In the genomic region with DNA sequence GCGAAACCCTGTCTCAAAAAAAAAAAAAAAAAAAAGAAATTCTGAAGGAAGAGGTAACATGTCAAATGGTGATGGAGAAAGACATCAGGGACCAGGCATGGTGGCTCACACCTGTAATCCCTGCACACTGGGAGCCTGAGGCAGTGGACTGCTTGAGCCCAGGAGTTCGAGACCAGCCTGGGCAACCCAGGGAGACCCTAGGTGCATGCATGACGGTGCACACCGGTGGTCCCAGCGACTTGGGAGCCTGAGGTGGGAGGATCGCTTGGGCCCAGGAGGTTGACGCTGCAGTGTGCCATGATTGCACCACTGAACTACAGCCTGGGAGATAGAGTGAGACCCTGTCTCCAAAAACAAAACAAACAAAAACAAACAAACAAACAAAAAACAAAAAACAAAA, we compare ENCODE assay signal across 11 cellular contexts. TPM values are rescaled to one million over a fixed set of nuclear protein-coding genes. Genes with fewer than 3 reads are reported as not detected.
A peak's percentile ranks its signal among the peaks of the same experiment; 100 is the strongest.
DNase-seq lines count a peak whose midpoint lies in the region; ATAC-seq and TF ChIP-seq lines count a peak whose summit lies in the region.
"Had no signal": no experiment of that assay in that cellular context is flagged by ENCODE, and none has a peak within 500 bp of the region (broad histone marks: within the 10 kb centered on the region; RNA-seq: fewer than 3 reads in every experiment).

No MANE protein-coding gene starts in this region.

- H3K4me3 Mint-ChIP-seq in Caco-2 (ENCODE audit: unreplicated experiment) (peak overlapping the region; percentile 76), nephron progenitor cell (peak overlapping the region; percentile 86)

- no peak for TF ChIP-seq CTCF in Caco-2 (IDR thresholded peaks at IDR 0.05; ENCODE audit: insufficient read depth in 1 of 2, low read depth in 1 of 2, low read length in 1 of 2, severe bottlenecking in 1 of 2, unreplicated experiment in 1 of 2)
- no peak for TF ChIP-seq CTCF in mammary epithelial cell (conservative IDR thresholded peaks at IDR 0.05 in 1 of 2, IDR thresholded peaks at IDR 0.05 in 1 of 2; ENCODE audit: extremely low read depth in 1 of 2, insufficient read depth in 1 of 2, low read depth in 1 of 2, low read length in 2 of 2)
- TF ChIP-seq CTCF in nephron progenitor cell (IDR thresholded peaks at IDR 0.05), result no peak

- H3K9me2 ChIP-seq in Karpas-422 (replicated peaks; ENCODE audit: insufficient read depth, low read length), result no peaks in the 10 kb centered on the region

- H3K36me3 Mint-ChIP-seq in Caco-2 (ENCODE audit: insufficient read depth, unreplicated experiment) (peaks cover 10% of the 10 kb centered on the region), nephron progenitor cell (ENCODE audit: low read depth) (peaks cover 4% of the 10 kb centered on the region)

- H3K4me1 Mint-ChIP-seq in Caco-2 (ENCODE audit: low read depth, unreplicated experiment) (peaks cover 10% of the 10 kb centered on the region), nephron progenitor cell (peaks cover 46% of the 10 kb centered on the region)

- in situ Hi-C loops in mammary epithelial cell (cut with MboI; ENCODE audit: low sequenced_read_pairs in 2 of 2), result no loop called here

- H3K4me2 ChIP-seq in Karpas-422 (ENCODE audit: low read depth, low read length, poor library complexity, severe bottlenecking) (peak overlapping the region; percentile 80), mammary epithelial cell (ENCODE audit: insufficient read depth, low read depth, low read length) (peak overlapping the region; percentile 85)

- H2AFZ ChIP-seq in Karpas-422 (ENCODE audit: low read length), result no peak overlapping the region
- H2AFZ ChIP-seq in mammary epithelial cell (ENCODE audit: low read depth, low read length), result no peak overlapping the region

- H3K4me3 ChIP-seq in Caco-2 (ENCODE audit: low read depth, low read length) (no peak overlapping the region), Karpas-422 (ENCODE audit: low read length) (peak overlapping the region; percentile 91), mammary epithelial cell (replicated peaks in 1 of 3; ENCODE audit: insufficient read depth in 1 of 3, low read depth in 2 of 3, low read length in 3 of 3) (peak overlapping the region in 1 of 3 experiments; percentile 99)

- peak overlapping the region; percentile 93 for H3K9ac ChIP-seq in Karpas-422 (ENCODE audit: low read length)
- no peak overlapping the region for H3K9ac ChIP-seq in mammary epithelial cell (ENCODE audit: insufficient read depth, low read length)

- POLR2A ChIA-PET in Caco-2 (lab: Charles Lee), result no interaction called here

- H3K27me3 ChIP-seq in Caco-2 (replicated peaks; ENCODE audit: control insufficient read depth, insufficient read depth, low read length) (no peaks in the 10 kb centered on the region), Karpas-422 (ENCODE audit: low read length) (no peaks in the 10 kb centered on the region), mammary epithelial cell (ENCODE audit: insufficient read depth, low read length) (no peaks in the 10 kb centered on the region)
- H3K27me3 ChIP-seq: adrenal gland had no signal

- H3K27me3 Mint-ChIP-seq in Caco-2 (ENCODE audit: insufficient read depth, unreplicated experiment), result no peaks in the 10 kb centered on the region
- H3K27me3 Mint-ChIP-seq in nephron progenitor cell (ENCODE audit: low read depth, poor library complexity), result peaks cover 5% of the 10 kb centered on the region

- no TSS peak for BruUV-seq in Caco-2 (replicated peaks; lab: Mats Ljungman, UMichigan)
- no TSS peak for BruUV-seq in mammary epithelial cell (replicated peaks; lab: Mats Ljungman, UMichigan)

- no peak for DNase-seq in Caco-2
- no peak for DNase-seq in Karpas-422
- DNase-seq in mammary epithelial cell, result no peak
- DNase-seq in nephron progenitor cell, result no peak
- DNase-seq in OCI-M2 (lab: John Stamatoyannopoulos, UW; ENCODE audit: unreplicated experiment), result no peak
- no peak for DNase-seq in mucosa of gallbladder (ENCODE audit: low spot score)
- no peak for DNase-seq in NCI-H1930 (lab: John Stamatoyannopoulos, UW)
- DNase-seq: EL had no signal

- no peaks in the 10 kb centered on the region for H3K9me3 ChIP-seq in Caco-2
- H3K9me3 ChIP-seq in Karpas-422 (ENCODE audit: low read length), result no peaks in the 10 kb centered on the region
- H3K9me3 ChIP-seq in mammary epithelial cell (replicated peaks; ENCODE audit: insufficient read depth, low read length), result no peaks in the 10 kb centered on the region
- H3K9me3 ChIP-seq: adrenal gland had no signal

- CTCF ChIA-PET in Caco-2 (lab: Charles Lee), result no interaction called here
- CTCF ChIA-PET in mammary epithelial cell (lab: Charles Lee; ENCODE audit: low non-redundant PET), result no interaction called here

- 100% methylated on average over 6 of the region's 7 CpGs for WGBS in mammary epithelial cell (ENCODE audit: low coverage, missing lambda C conversion rate)

- peaks cover 64% of the 10 kb centered on the region for H3K79me2 ChIP-seq in Karpas-422 (ENCODE audit: low read length)
- H3K79me2 ChIP-seq in mammary epithelial cell (ENCODE audit: insufficient read depth, low read length), result peaks cover 55% of the 10 kb centered on the region

- no peak for ATAC-seq in HG02973 (IDR thresholded peaks at IDR 0.05; ENCODE audit: unreplicated experiment)

- H4K20me1 ChIP-seq in Karpas-422 (ENCODE audit: insufficient read depth, low read depth, low read length) (no peaks in the 10 kb centered on the region), mammary epithelial cell (ENCODE audit: insufficient read depth, low read length) (no peaks in the 10 kb centered on the region)

- dilution Hi-C loops in mammary epithelial cell (cut with HindIII; ENCODE audit: low sequenced_read_pairs), result no loop called here

- H3K9me3 Mint-ChIP-seq in Caco-2 (ENCODE audit: unreplicated experiment) (no peaks in the 10 kb centered on the region), nephron progenitor cell (no peaks in the 10 kb centered on the region)

- H3K4me1 ChIP-seq in Caco-2 (peaks cover 3% of the 10 kb centered on the region; the same call in 1 of the 2 replicates), Karpas-422 (ENCODE audit: low read length) (peaks cover 61% of the 10 kb centered on the region), mammary epithelial cell (ENCODE audit: insufficient read depth, low read length) (peaks cover 11% of the 10 kb centered on the region)

- intact Hi-C loops in Caco-2 (cut with micrococcal nuclease; ENCODE audit: unreplicated experiment), result loop anchor here (5.0 kb wide), 1 partner anchor 138 kb away; no protein-coding TSS in a partner anchor
- intact Hi-C loops in mammary epithelial cell (cut with micrococcal nuclease), result loop anchor here (5.0 to 10.0 kb wide), 4 partner anchors 78 to 538 kb away; a partner anchor contains a TSS

- H3K27ac Mint-ChIP-seq in Caco-2 (ENCODE audit: unreplicated experiment), result no peak overlapping the region
- H3K27ac Mint-ChIP-seq in nephron progenitor cell, result peak overlapping the region; percentile 93

- H3K36me3 ChIP-seq in Caco-2 (ENCODE audit: control insufficient read depth, insufficient read depth, low read length) (no peaks in the 10 kb centered on the region; the same call in 1 of the 2 replicates), Karpas-422 (ENCODE audit: insufficient read depth, low read length) (peaks cover 7% of the 10 kb centered on the region; the same call in 1 of the 2 replicates), mammary epithelial cell (ENCODE audit: insufficient read depth, low read length) (no peaks in the 10 kb centered on the region)
- H3K36me3 ChIP-seq: adrenal gland had no signal

- H3K27ac ChIP-seq in Karpas-422 (ENCODE audit: low read length) (no peak overlapping the region), mammary epithelial cell (ENCODE audit: insufficient read depth, low read depth, low read length) (no peak overlapping the region)

RNA-seq across cellular contexts. Expression of a gene that starts 1.8 kb away (rescaled TPM):
- 11.2 and 12.8 TPM in 2 replicates for total RNA-seq in Caco-2 (2022)
- total RNA-seq in Karpas-422 (2014; rRNA removed; shearing (Covaris generic); ENCODE audit: low replicate concordance), result 23.8 and 51.4 TPM in 2 replicates
- total RNA-seq in mammary epithelial cell, result 10 to 100 TPM; 20.8 to 32.0 TPM
- polyA plus RNA-seq in mammary epithelial cell, result 17.5 TPM
- polyA minus RNA-seq in mammary epithelial cell, result 7.5 TPM
- total RNA-seq in mucosa of gallbladder, result 34.6 TPM

RNA-seq across cellular contexts. Expression of a gene that starts 21.1 kb away (rescaled TPM):
- 0.21 TPM in 1 of 2 replicates, not detected in the other for total RNA-seq in Caco-2 (2022)
- 2.9 TPM in 1 of 2 replicates, not detected in the other for total RNA-seq in Karpas-422 (2014; rRNA removed; shearing (Covaris generic); ENCODE audit: low replicate concordance)
- under 1 TPM in 1 of 2 donors, not detected in 1; 0.33 TPM for total RNA-seq in mammary epithelial cell
- not detected for polyA plus RNA-seq in mammary epithelial cell
- not detected for polyA minus RNA-seq in mammary epithelial cell
- 0.23 TPM for total RNA-seq in mucosa of gallbladder
- total RNA-seq: epithelial cell of proximal tubule had no signal
